ENCODE assay signal across 15 cellular contexts in genomic region chr17:73338050-73338491, GRCh38. TPM values are rescaled to one million over a fixed set of nuclear protein-coding genes. Genes with fewer than 3 reads are reported as not detected.
DNase-seq lines count a peak whose midpoint lies in the region; ATAC-seq and TF ChIP-seq lines count a peak whose summit lies in the region.
"Had no signal": no experiment of that assay in that cellular context is flagged by ENCODE, and none has a peak within 500 bp of the region (broad histone marks: within the 10 kb centered on the region; RNA-seq: fewer than 3 reads in every experiment).

No MANE protein-coding gene starts in this region.

- peak overlapping the region; percentile 5 for H3K27ac Mint-ChIP-seq in activated naive CD4-positive, alpha-beta T cell treated with anti-CD3 and anti-CD28 coated beads, Interleukin-2, amount 10 ng/mL, durations not matched to agents 7 days and 5 days
- H3K27ac Mint-ChIP-seq: activated T-cell treated with anti-CD3 and anti-CD28 coated beads, Interleukin-2, amount 50 U/mL, for 72 hours had no signal

- H3K27me3 Mint-ChIP-seq in activated naive CD4-positive, alpha-beta T cell treated with anti-CD3 and anti-CD28 coated beads, Interleukin-2, amount 10 ng/mL, durations not matched to agents 7 days and 5 days, result peaks cover 5% of the 10 kb centered on the region

- H3K36me3 ChIP-seq in esophagus squamous epithelium, result no peaks in the 10 kb centered on the region
- H3K36me3 ChIP-seq in osteoblast (ENCODE audit: insufficient read depth, low read length), result no peaks in the 10 kb centered on the region
- H3K36me3 ChIP-seq in vagina, result no peaks in the 10 kb centered on the region
- no peaks in the 10 kb centered on the region for H3K36me3 ChIP-seq in BE2C

- H3K9me3 ChIP-seq in esophagus squamous epithelium (no peaks in the 10 kb centered on the region), osteoblast (ENCODE audit: low read depth, low read length) (no peaks in the 10 kb centered on the region), vagina (no peaks in the 10 kb centered on the region), BE2C (no peaks in the 10 kb centered on the region)

- H3K27me3 ChIP-seq in esophagus squamous epithelium, result peaks cover 0 to 2% (median 0%) of the 10 kb centered on the region in 4 donors
- no peaks in the 10 kb centered on the region for H3K27me3 ChIP-seq in osteoblast (ENCODE audit: insufficient read depth, low read length)
- no peaks in the 10 kb centered on the region for H3K27me3 ChIP-seq in vagina
- H3K27me3 ChIP-seq in BE2C, result no peaks in the 10 kb centered on the region

- 61 to 73% methylated on average over 13 of the region's 13 CpGs for WGBS in esophagus squamous epithelium, 2 donors

- peak overlapping the region; percentile 74 for H3K4me2 ChIP-seq in osteoblast (ENCODE audit: insufficient read depth, low read length)

- no peak overlapping the region for H3K4me3 Mint-ChIP-seq in activated naive CD4-positive, alpha-beta T cell treated with anti-CD3 and anti-CD28 coated beads, Interleukin-2, amount 10 ng/mL, durations not matched to agents 7 days and 5 days
- H3K4me3 Mint-ChIP-seq: activated T-cell treated with anti-CD3 and anti-CD28 coated beads, Interleukin-2, amount 50 U/mL, for 72 hours had no signal

- H3K4me3 ChIP-seq in esophagus squamous epithelium (peak overlapping the region in 1 of 4 donors; percentile 35), osteoblast (ENCODE audit: insufficient read depth, low read length) (peak overlapping the region; percentile 59), vagina (peak overlapping the region; percentile 2 to 17), BE2C (ENCODE audit: low read depth, low read length) (no peak overlapping the region)

- H3K27ac ChIP-seq in esophagus squamous epithelium, result peak overlapping the region; percentile 56 to 92 (median 88)
- H3K27ac ChIP-seq in osteoblast (ENCODE audit: low read depth, low read length), result peak overlapping the region; percentile 60
- peak overlapping the region; percentile 95 for H3K27ac ChIP-seq in vagina

- peak overlapping the region; percentile 81 for H2AFZ ChIP-seq in osteoblast (ENCODE audit: low read length)

- no peaks in the 10 kb centered on the region for H3K4me1 Mint-ChIP-seq in activated naive CD4-positive, alpha-beta T cell treated with anti-CD3 and anti-CD28 coated beads, Interleukin-2, amount 10 ng/mL, durations not matched to agents 7 days and 5 days

- H3K79me2 ChIP-seq in osteoblast (ENCODE audit: insufficient read depth, low read length), result no peaks in the 10 kb centered on the region

- H3K9me3 Mint-ChIP-seq in activated naive CD4-positive, alpha-beta T cell treated with anti-CD3 and anti-CD28 coated beads, Interleukin-2, amount 10 ng/mL, durations not matched to agents 7 days and 5 days, result no peaks in the 10 kb centered on the region
- H3K9me3 Mint-ChIP-seq: activated T-cell treated with anti-CD3 and anti-CD28 coated beads, Interleukin-2, amount 50 U/mL, for 72 hours had no signal

- TF ChIP-seq CTCF in esophagus squamous epithelium (IDR thresholded peaks at IDR 0.05) (no peak), osteoblast (IDR thresholded peaks at IDR 0.05; ENCODE audit: extremely low read depth, low read depth, low read length) (no peak), vagina (IDR thresholded peaks at IDR 0.05) (no peak), BE2C (IDR thresholded peaks at IDR 0.05; ENCODE audit: low read depth, low read length) (no peak)

- no peak for ATAC-seq in HG03095 (IDR thresholded peaks at IDR 0.05; ENCODE audit: unreplicated experiment)
- ATAC-seq: activated T-cell treated with anti-CD3 and anti-CD28 coated beads, Interleukin-2, amount 50 U/mL, for 72 hours had no signal

- H3K4me1 ChIP-seq in esophagus squamous epithelium (peaks cover 34 to 95% (median 71%) of the 10 kb centered on the region in 3 donors), osteoblast (ENCODE audit: insufficient read depth, low read length) (peaks cover 43% of the 10 kb centered on the region), vagina (peaks cover 76% of the 10 kb centered on the region), BE2C (peaks cover 22% of the 10 kb centered on the region)

- intact Hi-C loops in esophagus squamous epithelium (cut with DNase I) (no loop called here), vagina (cut with DNase I) (loop anchor here (2.0 kb wide), 1 partner anchor 27 kb away; no protein-coding TSS in a partner anchor)

- no peaks in the 10 kb centered on the region for H4K20me1 ChIP-seq in osteoblast (ENCODE audit: insufficient read depth, low read length)

- DNase-seq in activated naive CD4-positive, alpha-beta T cell treated with anti-CD3 and anti-CD28 coated beads, Interleukin-2, amount 10 ng/mL, durations not matched to agents 7 days and 5 days, result no peak
- DNase-seq in activated naive CD4-positive, alpha-beta T cell treated with Interleukin-2 at 50 U/mL for 16 hours, result no peak
- DNase-seq in esophagus squamous epithelium (lab: John Stamatoyannopoulos, UW) (no peak), osteoblast (ENCODE audit: insufficient read length, low spot score, missing footprints) (peak; percentile 92), vagina (ENCODE audit: extremely low spot score in 2 of 2) (no peak), BE2C (no peak), retina (no peak)
- DNase-seq: activated T-cell treated with anti-CD3 and anti-CD28 coated beads, Interleukin-2, amount 50 U/mL, for 72 hours; dermis blood vessel endothelial cell; DND-41; mesendoderm; MM.1S; NCI-H446 treated with DMSO at 0.1 percent for 48 hours; WERI-Rb-1 had no signal

- CTCF ChIA-PET in activated naive CD4-positive, alpha-beta T cell treated with anti-CD3 and anti-CD28 coated beads, Interleukin-2, amount 10 ng/mL, durations not matched to agents 7 days and 5 days (lab: Charles Lee), result no interaction called here

- H3K36me3 Mint-ChIP-seq in activated naive CD4-positive, alpha-beta T cell treated with anti-CD3 and anti-CD28 coated beads, Interleukin-2, amount 10 ng/mL, durations not matched to agents 7 days and 5 days, result no peaks in the 10 kb centered on the region

- TF ChIP-seq POLR2A in esophagus squamous epithelium (IDR thresholded peaks at IDR 0.05) (no peak), vagina (IDR thresholded peaks at IDR 0.05) (no peak)

RNA-seq across cellular contexts. Expression of gene CDC42EP4, which starts 26.3 kb away (rescaled TPM):
- 10 to 100 TPM; 45.1 to 63.9 (median 52.9) TPM for total RNA-seq in esophagus squamous epithelium
- total RNA-seq in osteoblast, result 13.8 and 16.3 TPM in 2 replicates
- total RNA-seq in vagina, result 73.7 TPM
- 63.5 TPM for polyA plus RNA-seq in BE2C (2012; ENCODE audit: insufficient read depth, insufficient read length, low read depth)
